10 cellular contexts compared by ENCODE assay signal in genomic region chr12:57894577-57895292, GRCh38. TPM values are rescaled to one million over a fixed set of nuclear protein-coding genes. Genes with fewer than 3 reads are reported as not detected.
A peak's percentile ranks its signal among the peaks of the same experiment; 100 is the strongest.
DNase-seq lines count a peak whose midpoint lies in the region; ATAC-seq and TF ChIP-seq lines count a peak whose summit lies in the region.
"Had no signal": no experiment of that assay in that cellular context is flagged by ENCODE, and none has a peak within 500 bp of the region (broad histone marks: within the 10 kb centered on the region; RNA-seq: fewer than 3 reads in every experiment).

No MANE protein-coding gene starts in this region.

- peaks cover 28% of the 10 kb centered on the region for H3F3A ChIP-seq in MM.1S (ENCODE audit: insufficient read depth, low read length)

- H3K36me3 ChIP-seq in liver (ENCODE audit: control insufficient read depth in 4 of 4, insufficient read depth in 3 of 4, low read depth in 1 of 4, low read length in 3 of 4) = no peaks in the 10 kb centered on the region
- H3K36me3 ChIP-seq in tibial nerve = no peaks in the 10 kb centered on the region
- no peaks in the 10 kb centered on the region for H3K36me3 ChIP-seq in MM.1S (replicated peaks; ENCODE audit: insufficient read depth, low read length)

- TF ChIP-seq CTCF in VCaP (conservative IDR thresholded peaks at IDR 0.05) = no peak
- no peak for TF ChIP-seq CTCF in liver (IDR thresholded peaks at IDR 0.05; ENCODE audit: low read depth, low read length, missing input control)
- TF ChIP-seq CTCF in tibial nerve (IDR thresholded peaks at IDR 0.05) = no peak
- TF ChIP-seq CTCF in MM.1S (IDR thresholded peaks at IDR 0.05; ENCODE audit: low read length) = no peak

- no peaks in the 10 kb centered on the region for H4K20me1 ChIP-seq in MM.1S (ENCODE audit: insufficient read depth, low read length)

- H3K27me3 Mint-ChIP-seq in activated T-cell treated with anti-CD3 and anti-CD28 coated beads, Interleukin-2, amount 50 U/mL, for 24 hours = peaks cover 2% of the 10 kb centered on the region
- H3K27me3 Mint-ChIP-seq in activated T-cell treated with anti-CD3 and anti-CD28 coated beads, Interleukin-2, amount 50 U/mL, for 4 hours (ENCODE audit: low read depth) = no peaks in the 10 kb centered on the region
- H3K27me3 Mint-ChIP-seq in immature natural killer cell (ENCODE audit: low read depth in 3 of 3) = peaks cover 4 to 8% (median 6%) of the 10 kb centered on the region in 3 donors

- H3K4me1 ChIP-seq in liver (ENCODE audit: control insufficient read depth in 4 of 4, insufficient read depth in 4 of 4, low read length in 3 of 4) (peaks cover 0 to 19% (median 3%) of the 10 kb centered on the region in 4 donors), tibial nerve (peaks cover 7 to 96% (median 82%) of the 10 kb centered on the region in 4 donors), MM.1S (ENCODE audit: low read length) (peaks cover 36% of the 10 kb centered on the region)

- H3K4me3 Mint-ChIP-seq in activated T-cell treated with anti-CD3 and anti-CD28 coated beads, Interleukin-2, amount 50 U/mL, for 24 hours = no peak overlapping the region
- no peak overlapping the region for H3K4me3 Mint-ChIP-seq in activated T-cell treated with anti-CD3 and anti-CD28 coated beads, Interleukin-2, amount 50 U/mL, for 4 hours
- no peak overlapping the region for H3K4me3 Mint-ChIP-seq in immature natural killer cell

- no peaks in the 10 kb centered on the region for H3K9me3 Mint-ChIP-seq in activated T-cell treated with anti-CD3 and anti-CD28 coated beads, Interleukin-2, amount 50 U/mL, for 24 hours
- no peaks in the 10 kb centered on the region for H3K9me3 Mint-ChIP-seq in activated T-cell treated with anti-CD3 and anti-CD28 coated beads, Interleukin-2, amount 50 U/mL, for 4 hours
- H3K9me3 Mint-ChIP-seq in immature natural killer cell = no peaks in the 10 kb centered on the region

- no peak for TF ChIP-seq POLR2A in tibial nerve (IDR thresholded peaks at IDR 0.05)

- no peaks in the 10 kb centered on the region for H3K79me2 ChIP-seq in MM.1S (ENCODE audit: low read length)

- ATAC-seq in activated T-cell treated with anti-CD3 and anti-CD28 coated beads, Interleukin-2, amount 50 U/mL, for 4 hours = no peak

- no peak for TF ChIP-seq EP300 in tibial nerve (IDR thresholded peaks at IDR 0.05)

- peaks cover 58% of the 10 kb centered on the region for H3K4me1 Mint-ChIP-seq in activated T-cell treated with anti-CD3 and anti-CD28 coated beads, Interleukin-2, amount 50 U/mL, for 24 hours (ENCODE audit: low read depth)
- peaks cover 54% of the 10 kb centered on the region for H3K4me1 Mint-ChIP-seq in activated T-cell treated with anti-CD3 and anti-CD28 coated beads, Interleukin-2, amount 50 U/mL, for 4 hours (ENCODE audit: low read depth)
- H3K4me1 Mint-ChIP-seq in immature natural killer cell = peaks cover 33 to 36% of the 10 kb centered on the region in 2 donors

- H3K27ac Mint-ChIP-seq in activated T-cell treated with anti-CD3 and anti-CD28 coated beads, Interleukin-2, amount 50 U/mL, for 24 hours = peak overlapping the region; percentile 16
- no peak overlapping the region for H3K27ac Mint-ChIP-seq in immature natural killer cell

- no peaks in the 10 kb centered on the region for H3K9me3 ChIP-seq in liver (ENCODE audit: control insufficient read depth in 4 of 4, low read length in 3 of 4)
- H3K9me3 ChIP-seq in tibial nerve = no peaks in the 10 kb centered on the region
- no peaks in the 10 kb centered on the region for H3K9me3 ChIP-seq in MM.1S (replicated peaks; ENCODE audit: insufficient read depth, low read length)

- no peak for DNase-seq in activated T-cell treated with anti-CD3 and anti-CD28 coated beads, Interleukin-2, amount 50 U/mL, for 24 hours
- DNase-seq in activated T-cell treated with anti-CD3 and anti-CD28 coated beads, Interleukin-2, amount 50 U/mL, for 4 hours = no peak
- no peak for DNase-seq in tibial nerve (ENCODE audit: low spot score in 2 of 2)
- DNase-seq in MM.1S = no peak
- DNase-seq in NK-92 treated with Interleukin-12 subunit alpha and Interleukin-12 subunit beta, amount 100 ng/mL, for 24 hours (lab: John Stamatoyannopoulos, UW) = no peak
- no peak for DNase-seq in immature natural killer cell
- DNase-seq: activated CD4-positive, alpha-beta T cell treated with anti-CD3 and anti-CD28 coated beads, Interleukin-2, amount 50 U/mL, for 1 hour; stimulated activated naive CD4-positive, alpha-beta T cell had no signal

- no peak overlapping the region for H3K4me3 ChIP-seq in liver (ENCODE audit: low read depth in 1 of 3, low read length in 3 of 3)
- H3K4me3 ChIP-seq in tibial nerve = peak overlapping the region in 1 of 4 donors; percentile 17
- no peak overlapping the region for H3K4me3 ChIP-seq in MM.1S (ENCODE audit: low read length)

- H3K9ac ChIP-seq in liver (ENCODE audit: low read depth in 1 of 2, low read length in 2 of 2) (peak overlapping the region in 1 of 2 donors; percentile 22), MM.1S (ENCODE audit: low read length) (no peak overlapping the region)

- H3K4me2 ChIP-seq in MM.1S (ENCODE audit: low read depth, low read length) = no peak overlapping the region

- no peaks in the 10 kb centered on the region for H3K27me3 ChIP-seq in liver (ENCODE audit: control insufficient read depth in 4 of 4, insufficient read depth in 4 of 4, low read length in 3 of 4)
- H3K27me3 ChIP-seq in tibial nerve = no peaks in the 10 kb centered on the region
- no peaks in the 10 kb centered on the region for H3K27me3 ChIP-seq in MM.1S (replicated peaks; ENCODE audit: insufficient read depth, low read length)

- TF ChIP-seq RAD21 in liver (IDR thresholded peaks at IDR 0.05) = no peak

- no peak overlapping the region for H2AFZ ChIP-seq in MM.1S (ENCODE audit: low read length)

- H3K36me3 Mint-ChIP-seq in activated T-cell treated with anti-CD3 and anti-CD28 coated beads, Interleukin-2, amount 50 U/mL, for 24 hours (ENCODE audit: low read depth) = no peaks in the 10 kb centered on the region
- no peaks in the 10 kb centered on the region for H3K36me3 Mint-ChIP-seq in activated T-cell treated with anti-CD3 and anti-CD28 coated beads, Interleukin-2, amount 50 U/mL, for 4 hours (ENCODE audit: insufficient read depth)
- no peaks in the 10 kb centered on the region for H3K36me3 Mint-ChIP-seq in immature natural killer cell

- peak overlapping the region; percentile 65 for H3K27ac ChIP-seq in VCaP
- peak overlapping the region; percentile 84 to 93 for H3K27ac ChIP-seq in liver (ENCODE audit: low read depth in 1 of 2, low read length in 2 of 2)
- peak overlapping the region; percentile 93 to 99 (median 94) for H3K27ac ChIP-seq in tibial nerve
- no peak overlapping the region for H3K27ac ChIP-seq in MM.1S (ENCODE audit: low read length)

- no peaks in the 10 kb centered on the region for H3K9me2 ChIP-seq in MM.1S (replicated peaks; ENCODE audit: insufficient read depth, low read length)

- 90% methylated on average over 5 of the region's 5 CpGs for WGBS in liver
- 46% methylated on average over 5 of the region's 5 CpGs for WGBS in tibial nerve, 2 donors

TF ChIP-seq in liver, 16 proteins besides CTCF, POLR2A, EP300 and RAD21 (continues in another document):
- TF ChIP-seq TAF1 (conservative IDR thresholded peaks at IDR 0.05) (no peak), YY1 (IDR thresholded peaks at IDR 0.05) (no peak), HNF4A (conservative IDR thresholded peaks at IDR 0.05) (no peak), EGR1 (IDR thresholded peaks at IDR 0.05; ENCODE audit: low read depth in 2 of 2) (no peak), JUND (IDR thresholded peaks at IDR 0.05) (no peak), SP1 (IDR thresholded peaks at IDR 0.05) (no peak), RXRA (IDR thresholded peaks at IDR 0.05) (no peak), REST (IDR thresholded peaks at IDR 0.05) (no peak)
- TF ChIP-seq, protein P1, sequence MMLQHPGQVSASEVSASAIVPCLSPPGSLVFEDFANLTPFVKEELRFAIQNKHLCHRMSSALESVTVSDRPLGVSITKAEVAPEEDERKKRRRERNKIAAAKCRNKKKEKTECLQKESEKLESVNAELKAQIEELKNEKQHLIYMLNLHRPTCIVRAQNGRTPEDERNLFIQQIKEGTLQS (IDR thresholded peaks at IDR 0.05) = no peak
- TF ChIP-seq, protein P2, sequence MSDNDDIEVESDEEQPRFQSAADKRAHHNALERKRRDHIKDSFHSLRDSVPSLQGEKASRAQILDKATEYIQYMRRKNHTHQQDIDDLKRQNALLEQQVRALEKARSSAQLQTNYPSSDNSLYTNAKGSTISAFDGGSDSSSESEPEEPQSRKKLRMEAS (IDR thresholded peaks at IDR 0.05) = no peak

RNA-seq across cellular contexts. Expression of gene ATP23, which starts 46.6 kb away (rescaled TPM):
- total RNA-seq in activated T-cell treated with anti-CD3 and anti-CD28 coated beads, Interleukin-2, amount 50 U/mL, for 4 hours = 1 to 10 TPM; 3.3 to 7.0 (median 5.9) TPM
- 1 to 10 TPM; 4.1 to 7.1 TPM for total RNA-seq in liver
- 1 to 10 TPM; 2.8 to 5.0 TPM for polyA plus RNA-seq in liver
- total RNA-seq in tibial nerve = 10 to 100 TPM in 2 of 4 donors, 1 to 10 TPM in 2; 2.2 to 20.7 (median 8.0) TPM
- polyA plus RNA-seq in immature natural killer cell = 10 to 100 TPM; 17.3 to 23.8 (median 19.3) TPM

RNA-seq across cellular contexts. Expression of gene CTDSP2, which starts 48.2 kb away (rescaled TPM):
- total RNA-seq in activated T-cell treated with anti-CD3 and anti-CD28 coated beads, Interleukin-2, amount 50 U/mL, for 4 hours = 10 to 100 TPM; 30.9 to 41.7 (median 35.3) TPM
- 10 to 100 TPM; 38.6 to 60.9 TPM for total RNA-seq in liver
- polyA plus RNA-seq in liver = 10 to 100 TPM; 20.1 to 48.9 TPM
- 100 to 1,000 TPM; 117 to 141 (median 123) TPM for total RNA-seq in tibial nerve
- polyA plus RNA-seq in immature natural killer cell = 10 to 100 TPM; 30.6 to 51.8 (median 36.5) TPM
